In genomic region chr2:182980115-182980514, GRCh38 we compare ENCODE assay signal across 8 cellular contexts. TPM values are rescaled to one million over a fixed set of nuclear protein-coding genes. Genes with fewer than 3 reads are reported as not detected.
A peak's percentile ranks its signal among the peaks of the same experiment; 100 is the strongest.
DNase-seq lines count a peak whose midpoint lies in the region; ATAC-seq and TF ChIP-seq lines count a peak whose summit lies in the region.

No MANE protein-coding gene starts in this region.

- H3K9me3 ChIP-seq in colonic mucosa = no peaks in the 10 kb centered on the region

- H3K4me3 ChIP-seq in HL-60 (replicated peaks; ENCODE audit: insufficient read depth, low read length) = no peak overlapping the region
- H3K4me3 ChIP-seq in colonic mucosa = no peak overlapping the region

- H3K4me1 ChIP-seq in colonic mucosa = no peaks in the 10 kb centered on the region

- peaks cover 4% of the 10 kb centered on the region for H3K36me3 ChIP-seq in colonic mucosa

- DNase-seq in DMS 273 treated with DMSO at 0.1 percent for 48 hours (lab: John Stamatoyannopoulos, UW) (peak; percentile 30), HL-60 (ENCODE audit: low read depth in 1 of 2, low spot score in 1 of 2) (no peak), NCI-H82 treated with DMSO at 0.1 percent for 48 hours (lab: John Stamatoyannopoulos, UW; ENCODE audit: unreplicated experiment) (peak; percentile 65), colonic mucosa (no peak), myocyte (ENCODE audit: low read depth) (peak; percentile 45)
- no peak for DNase-seq in activated CD8-positive, alpha-beta memory T cell treated with anti-CD3 and anti-CD28 coated beads for 24 hours
- no peak for DNase-seq in stimulated activated CD4-positive, alpha-beta T cell treated with anti-CD3 and anti-CD28 coated beads, Interleukin-15, amount 100 ng/mL, for 24 hours

- intact Hi-C loops in colonic mucosa (cut with DNase I) = no loop called here

- H3K27me3 ChIP-seq in HL-60 (ENCODE audit: insufficient read depth, poor library complexity, severe bottlenecking) (no peaks in the 10 kb centered on the region), colonic mucosa (no peaks in the 10 kb centered on the region)

- ATAC-seq in GM21423 (IDR thresholded peaks at IDR 0.05; ENCODE audit: unreplicated experiment) = peak; percentile 75

- no peak overlapping the region for H3K9ac ChIP-seq in colonic mucosa (ENCODE audit: low read depth in 2 of 2, low read length in 2 of 2)

- TF ChIP-seq CTCF in HL-60 (IDR thresholded peaks at IDR 0.05; ENCODE audit: insufficient read depth, low read length) = peak; percentile 6
- peak; percentile 45 for TF ChIP-seq CTCF in colonic mucosa (IDR thresholded peaks at IDR 0.05)

- H3K27ac ChIP-seq in HL-60 (replicated peaks) = no peak overlapping the region
- H3K27ac ChIP-seq in colonic mucosa = no peak overlapping the region

RNA-seq across cellular contexts. Expression of gene NCKAP1, which starts 58.1 kb away (rescaled TPM):
- 100 to 1,000 TPM; 105 to 133 TPM for total RNA-seq in colonic mucosa
- total RNA-seq in myocyte = 120 and 133 TPM in 2 replicates
- polyA plus RNA-seq in myocyte (2012) = 71.1 TPM

Comparison
In these comparisons a context has a peak if more than half of its experiments do, and no peak if none do; other contexts are left out.
1. DNase-seq: peak in DMS 273 treated with DMSO at 0.1 percent for 48 hours (single experiment), NCI-H82 treated with DMSO at 0.1 percent for 48 hours (single experiment) and myocyte (single experiment); none in HL-60 (0 of 2), colonic mucosa (single experiment), activated CD8-positive, alpha-beta memory T cell treated with anti-CD3 and anti-CD28 coated beads for 24 hours (single experiment) and stimulated activated CD4-positive, alpha-beta T cell treated with anti-CD3 and anti-CD28 coated beads, Interleukin-15, amount 100 ng/mL, for 24 hours (single experiment).